ENCODE assay signal across 4 cellular contexts in genomic region chr13:69601661-69602060, GRCh38.
"Had no signal": no experiment of that assay in that cellular context is flagged by ENCODE, and none has a peak within 500 bp of the region (broad histone marks: within the 10 kb centered on the region; RNA-seq: fewer than 3 reads in every experiment).

No MANE protein-coding gene starts in this region.

- ATAC-seq: GM23338 had no signal

- H3K4me2 ChIP-seq: GM23338 had no signal

- H3K4me3 ChIP-seq: GM23338 had no signal

- H3K4me3 Mint-ChIP-seq: GM23338, H9 had no signal

- H2AFZ ChIP-seq: GM23338 had no signal

- DNase-seq: H9, HCEC 1CT, IMR-90 had no signal

- H3K27ac Mint-ChIP-seq: GM23338 had no signal

- H3K4me1 Mint-ChIP-seq: GM23338 had no signal
